6 cellular contexts compared by ENCODE assay signal in the genomic region with DNA sequence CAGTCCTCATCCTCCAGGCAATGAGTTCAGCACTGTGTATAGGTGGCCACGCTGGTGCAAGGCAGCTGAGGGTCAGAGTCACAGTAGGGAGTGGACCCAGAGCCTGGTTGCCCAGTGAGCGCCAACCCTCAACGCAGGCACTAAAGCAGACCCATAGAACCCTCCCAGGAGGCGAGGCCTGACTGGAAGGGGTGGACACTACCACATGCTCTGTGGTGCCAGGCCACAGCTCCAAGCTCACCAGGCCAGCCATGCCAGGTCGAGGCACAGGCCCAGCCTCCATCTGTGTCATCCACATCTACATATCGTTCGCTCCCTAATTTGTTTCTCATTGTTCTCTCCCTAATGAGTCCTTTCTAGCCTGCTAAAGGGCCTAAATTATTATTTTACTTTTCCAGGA.
"Had no signal": no experiment of that assay in that cellular context is flagged by ENCODE, and none has a peak within 500 bp of the region (broad histone marks: within the 10 kb centered on the region; RNA-seq: fewer than 3 reads in every experiment).

No MANE protein-coding gene starts in this region.

- H2AFZ ChIP-seq: GM23248 had no signal

- ATAC-seq: K562 had no signal

- H3K9ac ChIP-seq: GM23248 had no signal

- DNase-seq: GM23248, GOT3, HCEC 1CT, IMR-90, KG1 had no signal

- H3K27ac ChIP-seq: GM23248 had no signal

- H3K4me3 ChIP-seq: GM23248, K562 had no signal
